8 cellular contexts compared by ENCODE assay signal in the genomic region with DNA sequence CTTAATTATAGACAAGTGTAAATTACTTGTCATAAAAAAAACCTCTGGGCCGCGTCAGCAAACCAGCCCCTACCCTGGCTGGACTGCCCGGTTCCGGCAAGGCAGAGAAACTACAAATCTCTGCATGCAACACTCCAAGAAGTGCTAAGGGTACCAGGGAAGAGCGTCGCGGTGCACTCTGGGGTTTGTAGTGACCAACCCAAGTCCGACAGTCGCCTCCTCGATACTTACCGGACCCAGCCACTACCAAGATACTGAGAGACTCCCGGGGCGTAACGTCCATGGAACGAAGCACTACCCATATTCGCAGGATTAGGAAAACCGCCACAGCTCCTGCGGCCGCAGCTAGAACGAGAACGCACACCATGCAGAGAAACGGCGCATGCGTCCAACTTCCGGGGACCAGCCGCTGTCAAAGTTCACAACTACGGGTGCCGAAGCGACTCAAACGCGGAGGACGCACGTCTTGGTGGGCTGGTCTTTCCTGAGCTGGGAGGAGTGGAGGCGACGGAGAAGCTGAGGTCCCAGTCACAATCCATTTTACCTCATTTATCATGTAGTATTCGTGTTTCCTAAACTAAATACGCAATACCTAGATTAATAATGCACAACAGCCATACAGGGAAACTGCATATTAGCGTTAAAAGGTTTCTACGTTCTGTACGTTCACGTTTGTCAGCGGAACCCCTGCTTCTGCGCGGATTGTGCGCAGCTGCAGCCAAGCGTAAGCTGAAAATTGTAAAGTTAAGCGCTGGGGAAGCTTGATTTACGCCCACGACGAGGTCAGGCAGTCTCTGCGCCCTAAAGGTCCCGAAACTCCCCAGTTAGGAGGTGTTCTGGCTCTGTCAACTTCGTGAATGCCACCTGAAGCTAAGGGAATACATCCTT.
DNase-seq lines count a peak whose midpoint lies in the region; ATAC-seq, FAIRE-seq and TF ChIP-seq lines count a peak whose summit lies in the region.

A gene with protein sequence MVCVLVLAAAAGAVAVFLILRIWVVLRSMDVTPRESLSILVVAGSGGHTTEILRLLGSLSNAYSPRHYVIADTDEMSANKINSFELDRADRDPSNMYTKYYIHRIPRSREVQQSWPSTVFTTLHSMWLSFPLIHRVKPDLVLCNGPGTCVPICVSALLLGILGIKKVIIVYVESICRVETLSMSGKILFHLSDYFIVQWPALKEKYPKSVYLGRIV (minus strand): TSS at position 420 of the 888 bp plus-strand sequence. CDS start 53 bp downstream, at position 367.

- H3K4me1 Mint-ChIP-seq in central memory CD8-positive, alpha-beta T cell, result peaks cover 21% of the 10 kb centered on the region

- peaks cover 7% of the 10 kb centered on the region for H3K27me3 Mint-ChIP-seq in central memory CD8-positive, alpha-beta T cell

- no peaks in the 10 kb centered on the region for H3K9me3 Mint-ChIP-seq in central memory CD8-positive, alpha-beta T cell

- peak within 1 kb of the TSS; percentile 94 for H3K27ac Mint-ChIP-seq in central memory CD8-positive, alpha-beta T cell (ENCODE audit: low read depth)

- DNase-seq in AG09319 (ENCODE audit: extremely low read depth, low read depth), result peak; percentile 87
- peak; percentile 93 for DNase-seq in NCI-H345 treated with DMSO at 0.1 percent for 48 hours (lab: John Stamatoyannopoulos, UW; ENCODE audit: unreplicated experiment)
- DNase-seq in activated CD4-positive, CD25-positive, alpha-beta regulatory T cell treated with anti-CD3 and anti-CD28 coated beads, Interleukin-2, amount 50 U/mL, for 16 hours (ENCODE audit: low read depth, low spot score), result peak; percentile 88
- DNase-seq in central memory CD8-positive, alpha-beta T cell (ENCODE audit: low spot score in 2 of 2), result peak; percentile 86 to 90
- peak; percentile 81 to 88 for DNase-seq in stimulated activated CD4-positive, alpha-beta T cell treated with anti-CD3 and anti-CD28 coated beads, Interleukin-12 subunit alpha, Interleukin-12 subunit beta, amount 100 ng/mL, for 24 hours (ENCODE audit: low read depth in 2 of 2)

- peaks cover 14% of the 10 kb centered on the region for H3K36me3 Mint-ChIP-seq in central memory CD8-positive, alpha-beta T cell (ENCODE audit: insufficient read depth)

- TF ChIP-seq CTCF in AG09319 (IDR thresholded peaks at IDR 0.05; ENCODE audit: low read depth, low read length), result no peak

- peak; percentile 98 for ATAC-seq in GM19035 (IDR thresholded peaks at IDR 0.05; ENCODE audit: unreplicated experiment)
- peak; percentile 96 for ATAC-seq in HG03342 (IDR thresholded peaks at IDR 0.05; ENCODE audit: unreplicated experiment)
- peak; percentile 91 for ATAC-seq in central memory CD8-positive, alpha-beta T cell (replicated peaks; ENCODE audit: extremely low read depth, poor library complexity, severe bottlenecking)

- peak within 1 kb of the TSS; percentile 96 for H3K4me3 Mint-ChIP-seq in central memory CD8-positive, alpha-beta T cell

- FAIRE-seq in islet of Langerhans (lab: Jason Lieb, UNC), result peak; percentile 9

Comparison
In these comparisons a context has a peak if more than half of its experiments do, and no peak if none do; other contexts are left out.
1. Peak in every context shown above with its lines: DNase-seq and ATAC-seq.